29 cellular contexts compared by ENCODE assay signal in genomic region chr3:115287198-115287597, GRCh38.
"Had no signal": no experiment of that assay in that cellular context is flagged by ENCODE, and none has a peak within 500 bp of the region (broad histone marks: within the 10 kb centered on the region; RNA-seq: fewer than 3 reads in every experiment).

No MANE protein-coding gene starts in this region.

- H3K36me3 Mint-ChIP-seq: stimulated activated effector memory CD8-positive, alpha-beta T cell treated with anti-CD3 and anti-CD28 coated beads, Interleukin-12 subunit alpha, Interleukin-12 subunit beta, amount 100 ng/mL, for 72 hours; stimulated activated naive B cell treated with anti-CD40 and anti-IgM and Interleukin-4, amounts not matched to agents 10 μg/mL and 1 μg/mL and 100 μg/mL, for 72 hours; type B pancreatic cell had no signal

- H3K4me3 Mint-ChIP-seq: stimulated activated effector memory CD8-positive, alpha-beta T cell treated with anti-CD3 and anti-CD28 coated beads, Interleukin-12 subunit alpha, Interleukin-12 subunit beta, amount 100 ng/mL, for 72 hours; stimulated activated memory B cell treated with anti-CD40 and anti-IgM and Interleukin-4, amounts not matched to agents 10 μg/mL and 1 μg/mL and 100 μg/mL, for 72 hours; stimulated activated naive B cell treated with anti-CD40 and anti-IgM and Interleukin-4, amounts not matched to agents 10 μg/mL and 1 μg/mL and 100 μg/mL, for 72 hours; stimulated activated naive CD8-positive, alpha-beta T cell treated with anti-CD3 and anti-CD28 coated beads, Interleukin-15, amount 100 ng/mL, for 72 hours; stimulated activated naive CD8-positive, alpha-beta T cell treated with anti-CD3 and anti-CD28 coated beads, Interleukin-15, Interleukin-2, amounts not matched to agents 100 ng/mL and 50 ng/mL, for 24 hours; type B pancreatic cell had no signal

- DNase-seq: stimulated activated CD4-positive, alpha-beta T cell treated with anti-CD3 and anti-CD28 coated beads, Interleukin-2, amount 100 ng/mL, for 48 hours; stimulated activated CD4-positive, alpha-beta T cell treated with anti-CD3 and anti-CD28 coated beads, Interleukin-4, amount 100 ng/mL, for 1 hour; stimulated activated CD4-positive, alpha-beta T cell treated with anti-CD3 and anti-CD28 coated beads, Interleukin-4, amount 100 ng/mL, for 24 hours; stimulated activated CD4-positive, alpha-beta T cell treated with anti-CD3 and anti-CD28 coated beads, Interleukin-4, amount 100 ng/mL, for 4 hours; stimulated activated CD8-positive, alpha-beta memory T cell treated with anti-CD3 and anti-CD28 coated beads, Interleukin-4, amount 100 ng/mL, for 48 hours; stimulated activated naive B cell treated with anti-CD40 and anti-IgM and Interleukin-4, amounts not matched to agents 10 μg/mL and 1 μg/mL and 100 μg/mL, for 72 hours; stimulated activated naive CD4-positive, alpha-beta T cell; stimulated activated naive CD4-positive, alpha-beta T cell treated with Interleukin-2 at 50 U/mL for 16 hours; stimulated activated naive CD8-positive, alpha-beta T cell treated with anti-CD3 and anti-CD28 coated beads, Interleukin-15, amount 100 ng/mL, for 72 hours; stimulated activated naive CD8-positive, alpha-beta T cell treated with anti-CD3 and anti-CD28 coated beads, Interleukin-15, Interleukin-2, amounts not matched to agents 100 U/mL and 50 U/mL, for 24 hours; stomach; substantia nigra; testis; thyroid gland; tibial artery; transverse colon; trophoblast cell; upper lobe of left lung; upper lobe of right lung; uterus had no signal

- H3K9me3 ChIP-seq: stomach, suprapubic skin, testis, thoracic aorta, thyroid gland, tibial artery, tibial nerve, transverse colon, upper lobe of left lung, upper lobe of right lung, uterus, vagina had no signal

- H3K4me1 Mint-ChIP-seq: stimulated activated effector memory CD8-positive, alpha-beta T cell treated with anti-CD3 and anti-CD28 coated beads, Interleukin-12 subunit alpha, Interleukin-12 subunit beta, amount 100 ng/mL, for 72 hours; stimulated activated memory B cell treated with anti-CD40 and anti-IgM and Interleukin-4, amounts not matched to agents 10 μg/mL and 1 μg/mL and 100 μg/mL, for 72 hours; stimulated activated naive B cell treated with anti-CD40 and anti-IgM and Interleukin-4, amounts not matched to agents 10 μg/mL and 1 μg/mL and 100 μg/mL, for 72 hours; stimulated activated naive CD8-positive, alpha-beta T cell treated with anti-CD3 and anti-CD28 coated beads, Interleukin-15, amount 100 ng/mL, for 72 hours had no signal

- H3K27me3 ChIP-seq: stomach, suprapubic skin, testis, thyroid gland, tibial artery, tibial nerve, transverse colon, upper lobe of left lung, upper lobe of right lung, uterus, vagina had no signal

- H3K9me3 Mint-ChIP-seq: stimulated activated effector memory CD8-positive, alpha-beta T cell treated with anti-CD3 and anti-CD28 coated beads, Interleukin-12 subunit alpha, Interleukin-12 subunit beta, amount 100 ng/mL, for 72 hours; stimulated activated memory B cell treated with anti-CD40 and anti-IgM and Interleukin-4, amounts not matched to agents 10 μg/mL and 1 μg/mL and 100 μg/mL, for 72 hours; stimulated activated naive B cell treated with anti-CD40 and anti-IgM and Interleukin-4, amounts not matched to agents 10 μg/mL and 1 μg/mL and 100 μg/mL, for 72 hours; stimulated activated naive CD8-positive, alpha-beta T cell treated with anti-CD3 and anti-CD28 coated beads, Interleukin-15, amount 100 ng/mL, for 72 hours; stimulated activated naive CD8-positive, alpha-beta T cell treated with anti-CD3 and anti-CD28 coated beads, Interleukin-15, Interleukin-2, amounts not matched to agents 100 ng/mL and 50 ng/mL, for 24 hours; type B pancreatic cell had no signal

- H3K36me3 ChIP-seq: stomach, suprapubic skin, thoracic aorta, thyroid gland, tibial artery, tibial nerve, transverse colon, upper lobe of left lung, upper lobe of right lung, uterus, vagina had no signal

- ATAC-seq: stimulated activated effector memory CD8-positive, alpha-beta T cell treated with anti-CD3 and anti-CD28 coated beads, Interleukin-12 subunit alpha, Interleukin-12 subunit beta, amount 100 ng/mL, for 72 hours; stimulated activated memory B cell treated with anti-CD40 and anti-IgM and Interleukin-4, amounts not matched to agents 10 μg/mL and 1 μg/mL and 100 μg/mL, for 72 hours; stimulated activated naive B cell treated with anti-CD40 and anti-IgM and Interleukin-4, amounts not matched to agents 10 μg/mL and 1 μg/mL and 100 μg/mL, for 72 hours; stimulated activated naive CD8-positive, alpha-beta T cell treated with anti-CD3 and anti-CD28 coated beads, Interleukin-15, amount 100 ng/mL, for 72 hours; stimulated activated naive CD8-positive, alpha-beta T cell treated with anti-CD3 and anti-CD28 coated beads, Interleukin-15, Interleukin-2, amounts not matched to agents 100 U/mL and 50 U/mL, for 24 hours; upper lobe of right lung had no signal

- H3K27ac Mint-ChIP-seq: stimulated activated effector memory CD8-positive, alpha-beta T cell treated with anti-CD3 and anti-CD28 coated beads, Interleukin-12 subunit alpha, Interleukin-12 subunit beta, amount 100 ng/mL, for 72 hours; stimulated activated memory B cell treated with anti-CD40 and anti-IgM and Interleukin-4, amounts not matched to agents 10 μg/mL and 1 μg/mL and 100 μg/mL, for 72 hours; stimulated activated naive B cell treated with anti-CD40 and anti-IgM and Interleukin-4, amounts not matched to agents 10 μg/mL and 1 μg/mL and 100 μg/mL, for 72 hours; stimulated activated naive CD8-positive, alpha-beta T cell treated with anti-CD3 and anti-CD28 coated beads, Interleukin-15, amount 100 ng/mL, for 72 hours; stimulated activated naive CD8-positive, alpha-beta T cell treated with anti-CD3 and anti-CD28 coated beads, Interleukin-15, Interleukin-2, amounts not matched to agents 100 ng/mL and 50 ng/mL, for 24 hours; type B pancreatic cell had no signal

- H3K4me3 ChIP-seq: stomach, suprapubic skin, testis, thoracic aorta, thyroid gland, tibial artery, tibial nerve, transverse colon, upper lobe of left lung, upper lobe of right lung, uterus, vagina had no signal

- FAIRE-seq: urothelium cell line had no signal

- H3K4me1 ChIP-seq: stomach, suprapubic skin, testis, thyroid gland, tibial nerve, transverse colon, upper lobe of left lung, upper lobe of right lung, uterus, vagina had no signal

- H3K27ac ChIP-seq: stomach, suprapubic skin, testis, thoracic aorta, thyroid gland, tibial artery, tibial nerve, transverse colon, upper lobe of left lung, upper lobe of right lung, uterus, vagina had no signal

- H3K27me3 Mint-ChIP-seq: stimulated activated memory B cell treated with anti-CD40 and anti-IgM and Interleukin-4, amounts not matched to agents 10 μg/mL and 1 μg/mL and 100 μg/mL, for 72 hours; stimulated activated naive CD8-positive, alpha-beta T cell treated with anti-CD3 and anti-CD28 coated beads, Interleukin-15, amount 100 ng/mL, for 72 hours; stimulated activated naive CD8-positive, alpha-beta T cell treated with anti-CD3 and anti-CD28 coated beads, Interleukin-15, Interleukin-2, amounts not matched to agents 100 ng/mL and 50 ng/mL, for 24 hours; type B pancreatic cell had no signal
